ENCODE assay signal across 8 cellular contexts in genomic region chr10:67788028-67788886, GRCh38. TPM values are rescaled to one million over a fixed set of nuclear protein-coding genes. Genes with fewer than 3 reads are reported as not detected.
DNase-seq lines count a peak whose midpoint lies in the region; ATAC-seq and TF ChIP-seq lines count a peak whose summit lies in the region.

No MANE protein-coding gene starts in this region.

- H3K4me1 Mint-ChIP-seq in natural killer cell: peaks cover 13 to 18% of the 10 kb centered on the region in 2 donors

- H3K27me3 Mint-ChIP-seq in natural killer cell (ENCODE audit: low read depth in 2 of 2): peaks cover 0 to 2% of the 10 kb centered on the region in 2 donors

- H3K4me1 ChIP-seq in upper lobe of right lung: no peaks in the 10 kb centered on the region

- no peaks in the 10 kb centered on the region for H3K36me3 ChIP-seq in upper lobe of right lung

- no peaks in the 10 kb centered on the region for H3K27me3 ChIP-seq in upper lobe of right lung

- peak; percentile 75 for TF ChIP-seq CTCF in choroid plexus epithelial cell (conservative IDR thresholded peaks at IDR 0.05; ENCODE audit: low read depth, low read length)
- peak; percentile 58 for TF ChIP-seq CTCF in natural killer cell (IDR thresholded peaks at IDR 0.05)
- TF ChIP-seq CTCF in upper lobe of right lung (IDR thresholded peaks at IDR 0.05): peak; percentile 55

- no peak overlapping the region for H3K4me3 Mint-ChIP-seq in natural killer cell

- DNase-seq in ELF-1 (ENCODE audit: low read depth, low spot score): peak; percentile 92
- DNase-seq in LHCN-M2 (ENCODE audit: low read depth): peak; percentile 34
- DNase-seq in activated CD4-positive, CD25-positive, alpha-beta regulatory T cell treated with anti-CD3 and anti-CD28 coated beads, Interleukin-2, amount 50 U/mL, for 72 hours: peak; percentile 77
- DNase-seq in choroid plexus epithelial cell (ENCODE audit: low read depth): peak; percentile 47
- peak; percentile 37 for DNase-seq in natural killer cell
- DNase-seq in upper lobe of right lung: peak; percentile 80
- no peak for DNase-seq in NCI-H2196 treated with DMSO at 0.1 percent for 48 hours (lab: John Stamatoyannopoulos, UW; ENCODE audit: unreplicated experiment)

- H3K27ac ChIP-seq in upper lobe of right lung: no peak overlapping the region

- H3K9me3 ChIP-seq in upper lobe of right lung: no peaks in the 10 kb centered on the region

- ATAC-seq in GM21786 (IDR thresholded peaks at IDR 0.05; ENCODE audit: unreplicated experiment) (peak; percentile 58), natural killer cell (peak in 2 of 3 donors; percentile 44 to 61), upper lobe of right lung (peak; percentile 86)

- H3K9me3 Mint-ChIP-seq in natural killer cell: no peaks in the 10 kb centered on the region

- no peak overlapping the region for H3K27ac Mint-ChIP-seq in natural killer cell

- intact Hi-C loops in natural killer cell (cut with micrococcal nuclease): loop anchor here (1.0 kb wide), 1 partner anchor 368 kb away; no protein-coding TSS in a partner anchor
- intact Hi-C loops in upper lobe of right lung (cut with DNase I): no loop called here

- H3K36me3 Mint-ChIP-seq in natural killer cell: no peaks in the 10 kb centered on the region

- H3K4me3 ChIP-seq in choroid plexus epithelial cell (ENCODE audit: low read depth, low read length): no peak overlapping the region
- H3K4me3 ChIP-seq in upper lobe of right lung: no peak overlapping the region

RNA-seq across cellular contexts. Expression of gene DNAJC12, which starts 49.7 kb away (rescaled TPM):
- total RNA-seq in LHCN-M2 (2014; rRNA removed): 6.9 and 9.4 TPM in 2 replicates
- polyA plus RNA-seq in LHCN-M2 (2012): 1.4 TPM
- not detected for total RNA-seq in natural killer cell
- 1.6 TPM for total RNA-seq in upper lobe of right lung
